Comparison of ENCODE assay signal across 8 cellular contexts in genomic region chr3:113079532-113079931, GRCh38.
A peak's percentile ranks its signal among the peaks of the same experiment; 100 is the strongest.
DNase-seq lines count a peak whose midpoint lies in the region; ATAC-seq and TF ChIP-seq lines count a peak whose summit lies in the region.
"Had no signal": no experiment of that assay in that cellular context is flagged by ENCODE, and none has a peak within 500 bp of the region (broad histone marks: within the 10 kb centered on the region; RNA-seq: fewer than 3 reads in every experiment).

No MANE protein-coding gene starts in this region.

- peak overlapping the region; percentile 60 for H3K4me3 Mint-ChIP-seq in chondrocyte (ENCODE audit: unreplicated experiment)
- H3K4me3 Mint-ChIP-seq in type B pancreatic cell = peak overlapping the region; percentile 40
- no peak overlapping the region for H3K4me3 Mint-ChIP-seq in stimulated activated naive B cell treated with anti-CD40 and anti-IgM and Interleukin-4, amounts not matched to agents 10 μg/mL and 1 μg/mL and 100 μg/mL, for 72 hours

- DNase-seq in chondrocyte (ENCODE audit: low spot score) = no peak
- no peak for DNase-seq in type B pancreatic cell (ENCODE audit: extremely low spot score, unreplicated experiment)
- DNase-seq in SK-N-DZ (ENCODE audit: low spot score) = no peak
- DNase-seq in stimulated activated naive B cell treated with anti-CD40 and anti-IgM and Interleukin-4, amounts not matched to agents 10 μg/mL and 1 μg/mL and 100 μg/mL, for 72 hours = no peak
- DNase-seq in NCI-H524 treated with DMSO at 0.1 percent for 48 hours (lab: John Stamatoyannopoulos, UW) = no peak
- DNase-seq: NCI-H187 had no signal

- H3K36me3 Mint-ChIP-seq in chondrocyte (ENCODE audit: low read depth) (no peaks in the 10 kb centered on the region), type B pancreatic cell (no peaks in the 10 kb centered on the region)
- peaks cover 0 to 13% of the 10 kb centered on the region in 2 donors for H3K36me3 Mint-ChIP-seq in stimulated activated naive B cell treated with anti-CD40 and anti-IgM and Interleukin-4, amounts not matched to agents 10 μg/mL and 1 μg/mL and 100 μg/mL, for 72 hours

- H3K9me3 Mint-ChIP-seq in chondrocyte (ENCODE audit: low read depth) = no peaks in the 10 kb centered on the region
- H3K9me3 Mint-ChIP-seq in type B pancreatic cell = no peaks in the 10 kb centered on the region
- H3K9me3 Mint-ChIP-seq in stimulated activated naive B cell treated with anti-CD40 and anti-IgM and Interleukin-4, amounts not matched to agents 10 μg/mL and 1 μg/mL and 100 μg/mL, for 72 hours = no peaks in the 10 kb centered on the region

- ATAC-seq in GM19468 (IDR thresholded peaks at IDR 0.05; ENCODE audit: extremely low read depth, unreplicated experiment) (peak; percentile 76), HG03039 (IDR thresholded peaks at IDR 0.05; ENCODE audit: unreplicated experiment) (peak; percentile 53)
- no peak for ATAC-seq in stimulated activated naive B cell treated with anti-CD40 and anti-IgM and Interleukin-4, amounts not matched to agents 10 μg/mL and 1 μg/mL and 100 μg/mL, for 72 hours (replicated peaks)

- TF ChIP-seq CTCF in chondrocyte (IDR thresholded peaks at IDR 0.05) (no peak), type B pancreatic cell (conservative IDR thresholded peaks at IDR 0.05) (no peak)

- H3K27ac Mint-ChIP-seq in chondrocyte (ENCODE audit: unreplicated experiment) (peak overlapping the region; percentile 47), type B pancreatic cell (peak overlapping the region; percentile 5)
- H3K27ac Mint-ChIP-seq in stimulated activated naive B cell treated with anti-CD40 and anti-IgM and Interleukin-4, amounts not matched to agents 10 μg/mL and 1 μg/mL and 100 μg/mL, for 72 hours = no peak overlapping the region

- H3K4me1 Mint-ChIP-seq in chondrocyte (ENCODE audit: low read depth) = peaks cover 14% of the 10 kb centered on the region
- H3K4me1 Mint-ChIP-seq in type B pancreatic cell (ENCODE audit: unreplicated experiment) = peaks cover 18% of the 10 kb centered on the region
- peaks cover 0 to 4% of the 10 kb centered on the region in 2 donors for H3K4me1 Mint-ChIP-seq in stimulated activated naive B cell treated with anti-CD40 and anti-IgM and Interleukin-4, amounts not matched to agents 10 μg/mL and 1 μg/mL and 100 μg/mL, for 72 hours

- H3K27me3 Mint-ChIP-seq in chondrocyte (ENCODE audit: low read depth) = no peaks in the 10 kb centered on the region
- no peaks in the 10 kb centered on the region for H3K27me3 Mint-ChIP-seq in type B pancreatic cell
- H3K27me3 Mint-ChIP-seq in stimulated activated naive B cell treated with anti-CD40 and anti-IgM and Interleukin-4, amounts not matched to agents 10 μg/mL and 1 μg/mL and 100 μg/mL, for 72 hours = no peaks in the 10 kb centered on the region

Comparison
In these comparisons a context has a peak if more than half of its experiments do, and no peak if none do; other contexts are left out.
1. ATAC-seq: peak in GM19468 (single experiment) and HG03039 (single experiment); none in stimulated activated naive B cell treated with anti-CD40 and anti-IgM and Interleukin-4, amounts not matched to agents 10 μg/mL and 1 μg/mL and 100 μg/mL, for 72 hours (0 of 2).
2. H3K4me3 Mint-ChIP-seq: peak in chondrocyte (single experiment) and type B pancreatic cell (single experiment); none in stimulated activated naive B cell treated with anti-CD40 and anti-IgM and Interleukin-4, amounts not matched to agents 10 μg/mL and 1 μg/mL and 100 μg/mL, for 72 hours (0 of 2).